9 cellular contexts compared by ENCODE assay signal in the genomic region with DNA sequence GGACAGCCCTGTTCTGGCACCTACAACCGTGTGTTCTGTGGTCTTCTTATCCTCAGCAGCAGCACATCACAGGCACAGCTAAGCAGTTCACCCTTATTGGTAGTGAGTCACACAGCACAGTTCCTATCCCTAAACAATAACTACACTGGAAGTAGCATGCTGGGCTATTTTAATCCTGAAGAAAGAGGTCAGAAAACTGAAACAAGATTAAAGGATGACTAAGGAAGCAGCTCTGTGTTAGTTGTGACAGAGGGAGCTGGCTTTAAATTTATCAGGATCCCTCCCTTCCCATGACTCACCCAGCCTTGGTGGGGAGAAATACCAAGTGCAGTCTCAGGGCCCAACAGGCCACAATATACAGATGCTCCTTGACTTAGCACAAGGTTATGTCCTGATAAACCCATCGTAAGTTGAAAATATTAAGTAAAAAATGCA.
DNase-seq lines count a peak whose midpoint lies in the region; ATAC-seq and TF ChIP-seq lines count a peak whose summit lies in the region.
"Had no signal": no experiment of that assay in that cellular context is flagged by ENCODE, and none has a peak within 500 bp of the region (broad histone marks: within the 10 kb centered on the region; RNA-seq: fewer than 3 reads in every experiment).

No MANE protein-coding gene starts in this region.

- H3K4me1 Mint-ChIP-seq in nephron progenitor cell, result peaks cover 31% of the 10 kb centered on the region
- H3K4me1 Mint-ChIP-seq in activated CD4-positive, alpha-beta T cell treated with anti-CD3 and anti-CD28 coated beads, Interleukin-2, amount 10 ng/mL, durations not matched to agents 24 days and 14 days, result no peaks in the 10 kb centered on the region
- H3K4me1 Mint-ChIP-seq: natural killer cell had no signal

- peak overlapping the region; percentile 2; the same call in 1 of the 2 replicates for H2AFZ ChIP-seq in OCI-LY7 (ENCODE audit: low read length)

- H4K20me1 ChIP-seq in OCI-LY7 (ENCODE audit: insufficient read depth, low read length), result no peaks in the 10 kb centered on the region

- no peak overlapping the region for H3K4me2 ChIP-seq in OCI-LY7 (ENCODE audit: low read length)

- H3K4me1 ChIP-seq in OCI-LY7 (ENCODE audit: insufficient read depth, low read length, poor library complexity, severe bottlenecking) (peaks cover 54% of the 10 kb centered on the region), gastrocnemius medialis (no peaks in the 10 kb centered on the region), sigmoid colon (peaks cover 0 to 19% (median 7%) of the 10 kb centered on the region in 4 donors)

- TF ChIP-seq CTCF in OCI-LY7 (conservative IDR thresholded peaks at IDR 0.05; ENCODE audit: low read length) (no peak), epithelial cell of proximal tubule (conservative IDR thresholded peaks at IDR 0.05; ENCODE audit: low read depth, low read length) (no peak), nephron progenitor cell (IDR thresholded peaks at IDR 0.05) (no peak), gastrocnemius medialis (IDR thresholded peaks at IDR 0.05 in 4 of 5, conservative IDR thresholded peaks at IDR 0.05 in 1 of 5) (no peak), sigmoid colon (IDR thresholded peaks at IDR 0.05) (no peak)

- 50 to 72% methylated on average over 2 of the region's 2 CpGs for WGBS in sigmoid colon, 2 donors

- H3K27ac ChIP-seq in OCI-LY7 (ENCODE audit: low read depth, low read length, poor library complexity, severe bottlenecking), result no peak overlapping the region
- no peak overlapping the region for H3K27ac ChIP-seq in gastrocnemius medialis
- peak overlapping the region in 1 of 4 donors; percentile 40 for H3K27ac ChIP-seq in sigmoid colon

- no peaks in the 10 kb centered on the region for H3K79me2 ChIP-seq in OCI-LY7 (ENCODE audit: insufficient read depth, low read depth, low read length)

- H3K36me3 ChIP-seq in OCI-LY7 (ENCODE audit: insufficient read depth, low read length) (no peaks in the 10 kb centered on the region), gastrocnemius medialis (no peaks in the 10 kb centered on the region), sigmoid colon (no peaks in the 10 kb centered on the region)

- BruUV-seq in OCI-LY7 (replicated peaks; lab: Mats Ljungman, UMichigan), result no TSS peak

- H3K27ac Mint-ChIP-seq in nephron progenitor cell, result peak overlapping the region; percentile 83
- H3K27ac Mint-ChIP-seq in activated CD4-positive, alpha-beta T cell treated with anti-CD3 and anti-CD28 coated beads, Interleukin-2, amount 10 ng/mL, durations not matched to agents 24 days and 14 days, result no peak overlapping the region
- H3K27ac Mint-ChIP-seq: natural killer cell had no signal

- POLR2A ChIA-PET in OCI-LY7 (lab: Charles Lee), result no interaction called here

- no peak for ATAC-seq in gastrocnemius medialis
- ATAC-seq: natural killer cell had no signal

- TF ChIP-seq POLR2A in gastrocnemius medialis (IDR thresholded peaks at IDR 0.05) (no peak), sigmoid colon (IDR thresholded peaks at IDR 0.05) (no peak)

- H3K4me3 Mint-ChIP-seq in nephron progenitor cell, result no peak overlapping the region
- no peak overlapping the region for H3K4me3 Mint-ChIP-seq in activated CD4-positive, alpha-beta T cell treated with anti-CD3 and anti-CD28 coated beads, Interleukin-2, amount 10 ng/mL, durations not matched to agents 24 days and 14 days
- H3K4me3 Mint-ChIP-seq: natural killer cell had no signal

- H3K9me3 ChIP-seq in OCI-LY7 (ENCODE audit: low read length) (no peaks in the 10 kb centered on the region), gastrocnemius medialis (no peaks in the 10 kb centered on the region), sigmoid colon (no peaks in the 10 kb centered on the region)

- no peak for TF ChIP-seq EP300 in sigmoid colon (IDR thresholded peaks at IDR 0.05)

- H3K27me3 ChIP-seq in gastrocnemius medialis (no peaks in the 10 kb centered on the region), sigmoid colon (no peaks in the 10 kb centered on the region)

- peak; percentile 66 for DNase-seq in GM03348 (ENCODE audit: low spot score)
- DNase-seq in OCI-LY7 (ENCODE audit: low spot score), result no peak
- DNase-seq in epithelial cell of proximal tubule (ENCODE audit: low read depth), result peak; percentile 58
- no peak for DNase-seq in nephron progenitor cell
- no peak for DNase-seq in gastrocnemius medialis
- DNase-seq in activated CD4-positive, alpha-beta T cell treated with anti-CD3 and anti-CD28 coated beads, Interleukin-2, amount 10 ng/mL, durations not matched to agents 24 days and 14 days, result no peak
- DNase-seq in sigmoid colon, result no peak
- DNase-seq in DMS153 treated with DMSO at 0.1 percent for 48 hours (lab: John Stamatoyannopoulos, UW; ENCODE audit: unreplicated experiment), result no peak
- DNase-seq: natural killer cell had no signal

- peaks cover 6% of the 10 kb centered on the region for H3K27me3 Mint-ChIP-seq in nephron progenitor cell (ENCODE audit: low read depth, poor library complexity)
- H3K27me3 Mint-ChIP-seq in activated CD4-positive, alpha-beta T cell treated with anti-CD3 and anti-CD28 coated beads, Interleukin-2, amount 10 ng/mL, durations not matched to agents 24 days and 14 days, result peaks cover 16% of the 10 kb centered on the region

- no peaks in the 10 kb centered on the region for H3K36me3 Mint-ChIP-seq in nephron progenitor cell (ENCODE audit: low read depth)
- no peaks in the 10 kb centered on the region for H3K36me3 Mint-ChIP-seq in activated CD4-positive, alpha-beta T cell treated with anti-CD3 and anti-CD28 coated beads, Interleukin-2, amount 10 ng/mL, durations not matched to agents 24 days and 14 days (ENCODE audit: low read depth)
- H3K36me3 Mint-ChIP-seq: natural killer cell had no signal

- CTCF ChIA-PET in OCI-LY7 (lab: Charles Lee; ENCODE audit: unreplicated experiment), result no interaction called here

- H3K4me3 ChIP-seq in OCI-LY7 (ENCODE audit: low read depth, low read length, poor library complexity, severe bottlenecking) (no peak overlapping the region), epithelial cell of proximal tubule (ENCODE audit: low read depth, low read length) (no peak overlapping the region), gastrocnemius medialis (no peak overlapping the region), sigmoid colon (no peak overlapping the region)

- intact Hi-C loops in OCI-LY7 (cut with micrococcal nuclease; ENCODE audit: unreplicated experiment), result no loop called here
- intact Hi-C loops in gastrocnemius medialis (cut with DNase I; ENCODE audit: low total_unique reads), result no loop called here
- intact Hi-C loops in activated CD4-positive, alpha-beta T cell treated with anti-CD3 and anti-CD28 coated beads, Interleukin-2, amount 10 ng/mL, durations not matched to agents 24 days and 14 days (cut with micrococcal nuclease), result no loop called here
- intact Hi-C loops in sigmoid colon (cut with DNase I), result no loop called here

- in situ Hi-C loops in gastrocnemius medialis (cut with MboI; ENCODE audit: low sequenced_read_pairs in 4 of 4), result no loop called here

- no peaks in the 10 kb centered on the region for H3K9me2 ChIP-seq in OCI-LY7 (ENCODE audit: insufficient read depth, low read length)

- H3K9me3 Mint-ChIP-seq in nephron progenitor cell, result no peaks in the 10 kb centered on the region
- H3K9me3 Mint-ChIP-seq in activated CD4-positive, alpha-beta T cell treated with anti-CD3 and anti-CD28 coated beads, Interleukin-2, amount 10 ng/mL, durations not matched to agents 24 days and 14 days, result no peaks in the 10 kb centered on the region
- H3K9me3 Mint-ChIP-seq: natural killer cell had no signal

Comparison
In these comparisons a context has a peak if more than half of its experiments do, and no peak if none do; other contexts are left out.
1. DNase-seq: peak in GM03348 (single experiment) and epithelial cell of proximal tubule (single experiment); none in OCI-LY7 (single experiment), nephron progenitor cell (single experiment), gastrocnemius medialis (0 of 2), activated CD4-positive, alpha-beta T cell treated with anti-CD3 and anti-CD28 coated beads, Interleukin-2, amount 10 ng/mL, durations not matched to agents 24 days and 14 days (single experiment), sigmoid colon (single experiment) and DMS153 treated with DMSO at 0.1 percent for 48 hours (single experiment).